In genomic region chr2:86006524-86006923, GRCh38 we compare ENCODE assay signal across 36 cellular contexts.
DNase-seq lines count a peak whose midpoint lies in the region; ATAC-seq, FAIRE-seq and TF ChIP-seq lines count a peak whose summit lies in the region.
"Had no signal": no experiment of that assay in that cellular context is flagged by ENCODE, and none has a peak within 500 bp of the region (broad histone marks: within the 10 kb centered on the region; RNA-seq: fewer than 3 reads in every experiment).

No MANE protein-coding gene starts in this region.

- H3K4ac ChIP-seq in H9 (ENCODE audit: low read depth, low read length) = no peak overlapping the region

- 48% methylated on average over 2 of the region's 2 CpGs for WGBS in A549 (ENCODE audit: missing lambda C conversion rate)
- 54% methylated on average over 2 of the region's 2 CpGs for WGBS in K562 (ENCODE audit: insufficient coverage, low coverage, missing lambda C conversion rate)
- WGBS in endodermal cell (ENCODE audit: insufficient coverage in 1 of 2, insufficient read length in 1 of 2), 2 experiments = 80 to 91% methylated on average over 1 to 2 of the region's 2 CpGs
- no CpG with 5 or more reads among the region's 2 CpGs for WGBS in H9 (ENCODE audit: extremely low coverage, insufficient read length, low lambda C conversion rate)

- no peak overlapping the region for H3K18ac ChIP-seq in H9 (ENCODE audit: insufficient read length, low read depth, low read length)

- H3K4me3 Mint-ChIP-seq in endodermal cell (no peak overlapping the region), H9 (no peak overlapping the region)
- H3K4me3 Mint-ChIP-seq: B cell; CD14-positive monocyte; CD4-positive, alpha-beta memory T cell; CD4-positive, alpha-beta T cell; CD4-positive, CD25-positive, alpha-beta regulatory T cell; CD8-positive, alpha-beta memory T cell; CD8-positive, alpha-beta T cell had no signal

- H3K36me3 ChIP-seq in HEK293 (ENCODE audit: control insufficient read depth in 2 of 2, insufficient read depth in 1 of 2, low read length in 2 of 2) (no peaks in the 10 kb centered on the region), K562 (ENCODE audit: control insufficient read depth, insufficient read depth, low read length) (no peaks in the 10 kb centered on the region), endodermal cell (ENCODE audit: control insufficient read depth, insufficient read depth, low read length) (no peaks in the 10 kb centered on the region)
- H3K36me3 ChIP-seq: BE2C; BLaER1; BLaER1 treated with 17β-estradiol and CSF1 and Interleukin-3, amounts not matched to agents 10 nM and 100 nM had no signal

- ATAC-seq in A549 (no peak), K562 (no peak), HG02588 (IDR thresholded peaks at IDR 0.05; ENCODE audit: unreplicated experiment) (no peak)
- ATAC-seq: CD8-positive, alpha-beta T cell had no signal

- TF ChIP-seq RAD21 in A549 (conservative IDR thresholded peaks at IDR 0.05 in 1 of 2, IDR thresholded peaks at IDR 0.05 in 1 of 2) (no peak), K562 (CRISPR knock-in tag; conservative IDR thresholded peaks at IDR 0.05 in 1 of 2, IDR thresholded peaks at IDR 0.05 in 1 of 2) (no peak)

- CTCF ChIA-PET in A549 (lab: Yijun Ruan, JAX) = no interaction called here
- CTCF ChIA-PET in HEK293 (lab: Yijun Ruan, JAX) = no interaction called here
- CTCF ChIA-PET in K562 (lab: Yijun Ruan, JAX; ENCODE audit: low intra/inter-chr PET ratio) = no interaction called here

- no peak overlapping the region for H2BK120ac ChIP-seq in H9 (ENCODE audit: low read depth, low read length, poor library complexity, severe bottlenecking)

- DNase-seq in A549 (ENCODE audit: low read depth in 1 of 2, low spot score in 1 of 2) = no peak
- DNase-seq in K562 (ENCODE audit: extremely low read depth in 1 of 4, low spot score in 3 of 4) = no peak
- DNase-seq in endodermal cell = no peak
- DNase-seq in globus pallidus (ENCODE audit: low spot score) = no peak
- no peak for DNase-seq in kidney glomerular epithelial cell (lab: John Stamatoyannopoulos, UW)
- no peak for DNase-seq in H9
- DNase-seq: 8988T; ACHN; AML-193; BE2C; C1 segment of cervical spinal cord; Calu3; CD4-positive, alpha-beta memory T cell; CD4-positive, alpha-beta T cell; CD4-positive, CD25-positive, alpha-beta regulatory T cell; CD8-positive, alpha-beta memory T cell; CD8-positive, alpha-beta T cell; COR-L47; DMS 273 treated with DMSO at 0.1 percent for 48 hours; DMS153; DMS53; DMS79; DMS79 treated with DMSO at 0.1 percent for 48 hours; DND-41; EL had no signal

- no peak overlapping the region for H4K5ac ChIP-seq in H9 (ENCODE audit: insufficient read length, low read depth, low read length)

- intact Hi-C loops in K562 (cut with micrococcal nuclease) = no loop called here

- BruUV-seq in K562 (replicated peaks; lab: Mats Ljungman, UMichigan) = no TSS peak

- H4K20me1 ChIP-seq in K562 (replicated peaks; ENCODE audit: control insufficient read depth, insufficient read depth, low read length) = no peaks in the 10 kb centered on the region
- no peaks in the 10 kb centered on the region for H4K20me1 ChIP-seq in H9 (ENCODE audit: control insufficient read depth, insufficient read depth, insufficient read length)
- H4K20me1 ChIP-seq: BLaER1; BLaER1 treated with 17β-estradiol and CSF1 and Interleukin-3, amounts not matched to agents 10 nM and 100 nM had no signal

- no peak for FAIRE-seq in A549 (lab: Jason Lieb, UNC)
- no peak for FAIRE-seq in K562 (lab: Jason Lieb, UNC)
- FAIRE-seq: A204.1, D721Med had no signal

- H2BK12ac ChIP-seq in H9 (ENCODE audit: insufficient read length, low read depth, low read length) = no peak overlapping the region

- no peak overlapping the region for H4K91ac ChIP-seq in H9 (ENCODE audit: insufficient read length, low read depth, low read length)

- H3K56ac ChIP-seq in H9 (ENCODE audit: insufficient read length, low read depth, low read length) = no peak overlapping the region

- H3K4me2 ChIP-seq in A549 (no peak overlapping the region), K562 (ENCODE audit: insufficient read depth, low read length) (no peak overlapping the region), H9 (ENCODE audit: insufficient read depth, insufficient read length, low read length) (no peak overlapping the region)
- H3K4me2 ChIP-seq: BLaER1; BLaER1 treated with 17β-estradiol and CSF1 and Interleukin-3, amounts not matched to agents 10 nM and 100 nM had no signal

- no peaks in the 10 kb centered on the region for H3K79me2 ChIP-seq in K562 (ENCODE audit: control insufficient read depth, insufficient read depth, low read length)
- H3K79me2 ChIP-seq in H9 (ENCODE audit: insufficient read depth, low read length) = no peaks in the 10 kb centered on the region

- peaks cover 5% of the 10 kb centered on the region; the same call in 2 of the 3 replicates for H3K4me1 ChIP-seq in A549
- H3K4me1 ChIP-seq in HEK293 (ENCODE audit: control insufficient read depth, insufficient read depth, low read length) = no peaks in the 10 kb centered on the region
- peaks cover 13 to 24% of the 10 kb centered on the region in 2 experiments; a peak in 4 of 5 replicates for H3K4me1 ChIP-seq in K562 (replicated peaks in 1 of 2; ENCODE audit: control insufficient read depth in 2 of 2, insufficient read depth in 2 of 2, low read length in 2 of 2)
- peaks cover 11% of the 10 kb centered on the region for H3K4me1 ChIP-seq in endodermal cell (ENCODE audit: control insufficient read depth, insufficient read depth, low read length)
- H3K4me1 ChIP-seq in H9 (ENCODE audit: insufficient read depth, low read length) = no peaks in the 10 kb centered on the region
- H3K4me1 ChIP-seq: BE2C, BLaER1, Caco-2 had no signal

- POLR2A ChIA-PET in A549 (lab: Yijun Ruan, JAX) (no interaction called here), HEK293 (lab: Yijun Ruan, JAX) (no interaction called here), K562 (lab: Yijun Ruan, JAX) (interaction anchor here (0.6 kb wide), 1 partner anchor 12 kb away, joined by 3 read pairs; no protein-coding TSS in a partner anchor)

- H3K27me3 ChIP-seq in K562 (ENCODE audit: control insufficient read depth in 2 of 2, insufficient read depth in 2 of 2, low read length in 2 of 2) (no peaks in the 10 kb centered on the region), endodermal cell (ENCODE audit: control insufficient read depth, insufficient read depth, low read length, poor library complexity, severe bottlenecking) (no peaks in the 10 kb centered on the region), H9 (ENCODE audit: insufficient read depth, low read length) (no peaks in the 10 kb centered on the region)
- H3K27me3 ChIP-seq: BE2C; BLaER1; BLaER1 treated with 17β-estradiol and CSF1 and Interleukin-3, amounts not matched to agents 10 nM and 100 nM had no signal

- H3K27me3 Mint-ChIP-seq in endodermal cell (ENCODE audit: insufficient read depth) = no peaks in the 10 kb centered on the region
- no peaks in the 10 kb centered on the region; the same call in 1 of the 2 replicates for H3K27me3 Mint-ChIP-seq in H9 (ENCODE audit: low read depth)
- H3K27me3 Mint-ChIP-seq: B cell; CD4-positive, alpha-beta T cell; CD4-positive, CD25-positive, alpha-beta regulatory T cell had no signal

- no peaks in the 10 kb centered on the region for H3K79me1 ChIP-seq in H9 (ENCODE audit: insufficient read depth, low read depth, low read length, poor library complexity, severe bottlenecking)

- H3K9me1 ChIP-seq in K562 (ENCODE audit: control insufficient read depth, insufficient read depth, low read length) = no peaks in the 10 kb centered on the region

- H3K4me1 Mint-ChIP-seq in endodermal cell (peaks cover 10% of the 10 kb centered on the region), H9 (no peaks in the 10 kb centered on the region)

- H3K27ac Mint-ChIP-seq in endodermal cell (no peak overlapping the region), H9 (no peak overlapping the region)
- H3K27ac Mint-ChIP-seq: B cell; CD14-positive monocyte; CD4-positive, alpha-beta memory T cell; CD4-positive, alpha-beta T cell; CD4-positive, CD25-positive, alpha-beta regulatory T cell; CD8-positive, alpha-beta memory T cell; CD8-positive, alpha-beta T cell had no signal

- H3K27ac ChIP-seq in A549 (no peak overlapping the region), HEK293 (ENCODE audit: extremely low read depth, low read depth, low read length) (no peak overlapping the region), K562 (ENCODE audit: extremely low read depth, low read depth, low read length) (no peak overlapping the region), endodermal cell (ENCODE audit: low read depth, low read length) (no peak overlapping the region), H9 (ENCODE audit: insufficient read length, low read depth, low read length) (no peak overlapping the region)
- H3K27ac ChIP-seq: 22Rv1; BLaER1; BLaER1 treated with 17β-estradiol and CSF1 and Interleukin-3, amounts not matched to agents 10 nM and 100 nM; C4-2B had no signal

- H3K36me3 Mint-ChIP-seq in endodermal cell (ENCODE audit: low read depth) (no peaks in the 10 kb centered on the region), H9 (ENCODE audit: insufficient read depth in 1 of 3, low read depth in 3 of 3) (peaks cover 0 to 10% (median 0%) of the 10 kb centered on the region in 3 experiments; a peak in 2 of 7 replicates)
- H3K36me3 Mint-ChIP-seq: CD4-positive, alpha-beta memory T cell; CD4-positive, CD25-positive, alpha-beta regulatory T cell; CD8-positive, alpha-beta memory T cell; CD8-positive, alpha-beta T cell had no signal

- TF ChIP-seq EP300 in A549 (IDR thresholded peaks at IDR 0.05) = no peak
- no peak for TF ChIP-seq EP300 in K562 (IDR thresholded peaks at IDR 0.05; ENCODE audit: low read length)

- TF ChIP-seq CTCF in A549 (IDR thresholded peaks at IDR 0.05) (no peak), HEK293 (tag by site-specific recombination; IDR thresholded peaks at IDR 0.05) (no peak), K562 (IDR thresholded peaks at IDR 0.05 in 2 of 3, conservative IDR thresholded peaks at IDR 0.05 in 1 of 3; ENCODE audit: insufficient read depth in 2 of 3, low read depth in 1 of 3, low read length in 3 of 3) (no peak), endodermal cell (conservative IDR thresholded peaks at IDR 0.05) (no peak), H9 (conservative IDR thresholded peaks at IDR 0.05) (no peak)

- no peak for TF ChIP-seq POLR2A in A549 (IDR thresholded peaks at IDR 0.05; ENCODE audit: low read length)
- no peak for TF ChIP-seq POLR2A in K562 (conservative IDR thresholded peaks at IDR 0.05)

- no peak overlapping the region for H3K23ac ChIP-seq in H9 (ENCODE audit: insufficient read length, low read depth, low read length)

- no peak overlapping the region for H3T11ph ChIP-seq in H9 (ENCODE audit: low read length)

- H2AK5ac ChIP-seq in H9 (ENCODE audit: insufficient read length, low read length) = no peak overlapping the region

- H3K4me3 ChIP-seq in A549 (no peak overlapping the region), HEK293 (ENCODE audit: low read depth, low read length) (no peak overlapping the region), K562 (no peak overlapping the region), endodermal cell (ENCODE audit: low read length) (peak overlapping the region; percentile 8)
- H3K4me3 ChIP-seq: BLaER1; BLaER1 treated with 17β-estradiol and CSF1 and Interleukin-3, amounts not matched to agents 10 nM and 100 nM had no signal

- peaks cover 33% of the 10 kb centered on the region for H3K9me3 Mint-ChIP-seq in endodermal cell
- H3K9me3 Mint-ChIP-seq in H9 = peaks cover 26 to 31% of the 10 kb centered on the region in 2 experiments

- H2BK5ac ChIP-seq in H9 (ENCODE audit: insufficient read length, low read length) = no peak overlapping the region

- no peaks in the 10 kb centered on the region for H3K23me2 ChIP-seq in H9 (ENCODE audit: insufficient read length, low read depth, low read length, poor library complexity, severe bottlenecking)

- H2AFZ ChIP-seq in K562 (ENCODE audit: low read depth, low read length) (no peak overlapping the region), H9 (ENCODE audit: low read length) (no peak overlapping the region)

- H3K9me3 ChIP-seq in A549 = peaks cover 38% of the 10 kb centered on the region
- no peaks in the 10 kb centered on the region for H3K9me3 ChIP-seq in HEK293 (ENCODE audit: control insufficient read depth, insufficient read depth, low read depth, low read length)
- H3K9me3 ChIP-seq in K562 (replicated peaks; ENCODE audit: control insufficient read depth, insufficient read depth, low read depth, low read length) = peaks cover 3% of the 10 kb centered on the region; the same call in 1 of the 2 replicates
- peaks cover 28% of the 10 kb centered on the region for H3K9me3 ChIP-seq in endodermal cell (ENCODE audit: control insufficient read depth, low read length)
- peaks cover 4% of the 10 kb centered on the region for H3K9me3 ChIP-seq in H9 (ENCODE audit: control insufficient read depth, low read depth, low read length)
- H3K9me3 ChIP-seq: BE2C had no signal

- no peak overlapping the region for H4K8ac ChIP-seq in H9 (replicated peaks; ENCODE audit: insufficient read length, low read depth, low read length)

- in situ Hi-C loops in K562 (cut with MboI) = no loop called here

- no peak overlapping the region for H2BK15ac ChIP-seq in H9 (ENCODE audit: low read depth, low read length)

- no peak overlapping the region for H2BK20ac ChIP-seq in H9 (ENCODE audit: low read depth, low read length, poor library complexity, severe bottlenecking)

- H3K9ac ChIP-seq in K562 (ENCODE audit: insufficient read depth in 1 of 2, low read depth in 2 of 2, low read length in 2 of 2) = no peak overlapping the region
- H3K9ac ChIP-seq in endodermal cell (ENCODE audit: extremely low read depth, low read length, poor library complexity, severe bottlenecking) = no peak overlapping the region
- no peak overlapping the region for H3K9ac ChIP-seq in H9 (ENCODE audit: extremely low read depth, insufficient read length, low read length)
- H3K9ac ChIP-seq: BLaER1; BLaER1 treated with 17β-estradiol and CSF1 and Interleukin-3, amounts not matched to agents 10 nM and 100 nM had no signal

- H3K14ac ChIP-seq in H9 (ENCODE audit: insufficient read depth, low read length) = no peak overlapping the region
